In genomic region chr3:64351713-64352595, GRCh38 we compare ENCODE assay signal across 10 cellular contexts.
DNase-seq lines count a peak whose midpoint lies in the region; ATAC-seq and TF ChIP-seq lines count a peak whose summit lies in the region.
"Had no signal": no experiment of that assay in that cellular context is flagged by ENCODE, and none has a peak within 500 bp of the region (broad histone marks: within the 10 kb centered on the region; RNA-seq: fewer than 3 reads in every experiment).

No MANE protein-coding gene starts in this region.

- no peak overlapping the region for H3K27ac ChIP-seq in OCI-LY7 (ENCODE audit: low read depth, low read length, poor library complexity, severe bottlenecking)

- no peak overlapping the region for H3K4me3 Mint-ChIP-seq in nephron progenitor cell
- no peak overlapping the region for H3K4me3 Mint-ChIP-seq in stimulated activated naive B cell treated with anti-CD40 and anti-IgM and Interleukin-4, amounts not matched to agents 10 μg/mL and 1 μg/mL and 100 μg/mL, for 72 hours
- H3K4me3 Mint-ChIP-seq in naive thymus-derived CD8-positive, alpha-beta T cell, result no peak overlapping the region
- H3K4me3 Mint-ChIP-seq: activated T-helper 17 cell treated with anti-CD3 and anti-CD28 coated beads, Interleukin-2, amount 50 U/mL, for 72 hours had no signal

- H3K4me2 ChIP-seq in OCI-LY7 (ENCODE audit: low read length), result no peak overlapping the region

- no peaks in the 10 kb centered on the region for H3K9me3 ChIP-seq in OCI-LY7 (ENCODE audit: low read length)

- no peaks in the 10 kb centered on the region for H3K9me2 ChIP-seq in OCI-LY7 (ENCODE audit: insufficient read depth, low read length)

- peak overlapping the region; percentile 63 for H3K27ac Mint-ChIP-seq in nephron progenitor cell
- H3K27ac Mint-ChIP-seq in stimulated activated naive B cell treated with anti-CD40 and anti-IgM and Interleukin-4, amounts not matched to agents 10 μg/mL and 1 μg/mL and 100 μg/mL, for 72 hours, result no peak overlapping the region
- H3K27ac Mint-ChIP-seq in naive thymus-derived CD8-positive, alpha-beta T cell, result no peak overlapping the region
- H3K27ac Mint-ChIP-seq: activated T-helper 17 cell treated with anti-CD3 and anti-CD28 coated beads, Interleukin-2, amount 50 U/mL, for 72 hours had no signal

- no peaks in the 10 kb centered on the region for H3K79me2 ChIP-seq in OCI-LY7 (ENCODE audit: insufficient read depth, low read depth, low read length)

- no peaks in the 10 kb centered on the region for H4K20me1 ChIP-seq in OCI-LY7 (ENCODE audit: insufficient read depth, low read length)

- intact Hi-C loops in OCI-LY7 (cut with micrococcal nuclease; ENCODE audit: unreplicated experiment), result no loop called here

- H3K36me3 Mint-ChIP-seq in nephron progenitor cell (ENCODE audit: low read depth), result no peaks in the 10 kb centered on the region
- H3K36me3 Mint-ChIP-seq in stimulated activated naive B cell treated with anti-CD40 and anti-IgM and Interleukin-4, amounts not matched to agents 10 μg/mL and 1 μg/mL and 100 μg/mL, for 72 hours, result no peaks in the 10 kb centered on the region
- H3K36me3 Mint-ChIP-seq in naive thymus-derived CD8-positive, alpha-beta T cell, result no peaks in the 10 kb centered on the region

- no peak for TF ChIP-seq CTCF in epithelial cell of esophagus (IDR thresholded peaks at IDR 0.05; ENCODE audit: insufficient read depth, low read depth, low read length, missing control alignments)
- TF ChIP-seq CTCF in nephron progenitor cell (IDR thresholded peaks at IDR 0.05), result no peak
- TF ChIP-seq CTCF in OCI-LY7 (conservative IDR thresholded peaks at IDR 0.05; ENCODE audit: low read length), result no peak

- no peak overlapping the region for H2AFZ ChIP-seq in OCI-LY7 (ENCODE audit: low read length)

- no peaks in the 10 kb centered on the region for H3K36me3 ChIP-seq in OCI-LY7 (ENCODE audit: insufficient read depth, low read length)

- ATAC-seq in stimulated activated naive B cell treated with anti-CD40 and anti-IgM and Interleukin-4, amounts not matched to agents 10 μg/mL and 1 μg/mL and 100 μg/mL, for 72 hours (replicated peaks), result no peak
- no peak for ATAC-seq in naive thymus-derived CD8-positive, alpha-beta T cell

- H3K27me3 Mint-ChIP-seq in nephron progenitor cell (ENCODE audit: low read depth, poor library complexity), result peaks cover 4% of the 10 kb centered on the region
- no peaks in the 10 kb centered on the region for H3K27me3 Mint-ChIP-seq in stimulated activated naive B cell treated with anti-CD40 and anti-IgM and Interleukin-4, amounts not matched to agents 10 μg/mL and 1 μg/mL and 100 μg/mL, for 72 hours
- peaks cover 1 to 9% (median 3%) of the 10 kb centered on the region in 5 donors for H3K27me3 Mint-ChIP-seq in naive thymus-derived CD8-positive, alpha-beta T cell
- H3K27me3 Mint-ChIP-seq: activated T-helper 17 cell treated with anti-CD3 and anti-CD28 coated beads, Interleukin-2, amount 50 U/mL, for 72 hours had no signal

- no peaks in the 10 kb centered on the region for H3K4me1 ChIP-seq in OCI-LY7 (ENCODE audit: insufficient read depth, low read length, poor library complexity, severe bottlenecking)

- no TSS peak for BruUV-seq in OCI-LY7 (replicated peaks; lab: Mats Ljungman, UMichigan)

- peak; percentile 71 for DNase-seq in COLO829 (ENCODE audit: low spot score)
- peak; percentile 81 to 87 for DNase-seq in NCI-H446 (lab: John Stamatoyannopoulos, UW)
- DNase-seq in epithelial cell of esophagus (ENCODE audit: low read depth), result peak; percentile 91
- DNase-seq in nephron progenitor cell, result no peak
- DNase-seq in stimulated activated naive B cell treated with anti-CD40 and anti-IgM and Interleukin-4, amounts not matched to agents 10 μg/mL and 1 μg/mL and 100 μg/mL, for 72 hours, result no peak
- no peak for DNase-seq in SKM-1 (lab: John Stamatoyannopoulos, UW; ENCODE audit: unreplicated experiment)
- DNase-seq in naive thymus-derived CD8-positive, alpha-beta T cell, result no peak
- no peak for DNase-seq in OCI-LY7 (ENCODE audit: low spot score)
- DNase-seq: stimulated activated CD4-positive, alpha-beta T cell treated with anti-CD3 and anti-CD28 coated beads, Interleukin-15, amount 100 ng/mL, for 24 hours had no signal

- H3K4me3 ChIP-seq in epithelial cell of esophagus (ENCODE audit: low read length) (no peak overlapping the region), OCI-LY7 (ENCODE audit: low read depth, low read length, poor library complexity, severe bottlenecking) (no peak overlapping the region)

- CTCF ChIA-PET in OCI-LY7 (lab: Charles Lee; ENCODE audit: unreplicated experiment), result no interaction called here

- peaks cover 76% of the 10 kb centered on the region for H3K4me1 Mint-ChIP-seq in nephron progenitor cell
- no peaks in the 10 kb centered on the region for H3K4me1 Mint-ChIP-seq in stimulated activated naive B cell treated with anti-CD40 and anti-IgM and Interleukin-4, amounts not matched to agents 10 μg/mL and 1 μg/mL and 100 μg/mL, for 72 hours
- H3K4me1 Mint-ChIP-seq in naive thymus-derived CD8-positive, alpha-beta T cell, result peaks cover 0 to 15% (median 10%) of the 10 kb centered on the region in 4 donors

- no peaks in the 10 kb centered on the region for H3K9me3 Mint-ChIP-seq in nephron progenitor cell
- H3K9me3 Mint-ChIP-seq in stimulated activated naive B cell treated with anti-CD40 and anti-IgM and Interleukin-4, amounts not matched to agents 10 μg/mL and 1 μg/mL and 100 μg/mL, for 72 hours, result no peaks in the 10 kb centered on the region
- no peaks in the 10 kb centered on the region for H3K9me3 Mint-ChIP-seq in naive thymus-derived CD8-positive, alpha-beta T cell
- H3K9me3 Mint-ChIP-seq: activated T-helper 17 cell treated with anti-CD3 and anti-CD28 coated beads, Interleukin-2, amount 50 U/mL, for 72 hours had no signal

- POLR2A ChIA-PET in naive thymus-derived CD8-positive, alpha-beta T cell (lab: Charles Lee), result no interaction called here
- POLR2A ChIA-PET in OCI-LY7 (lab: Charles Lee), result interaction anchor here (0.7 kb wide), 1 partner anchor 462 kb away, joined by 4 read pairs; no protein-coding TSS in a partner anchor

Comparison
In these comparisons a context has a peak if more than half of its experiments do, and no peak if none do; other contexts are left out.
1. DNase-seq: peak in COLO829 (single experiment), NCI-H446 (2 of 2) and epithelial cell of esophagus (single experiment); none in nephron progenitor cell (single experiment), stimulated activated naive B cell treated with anti-CD40 and anti-IgM and Interleukin-4, amounts not matched to agents 10 μg/mL and 1 μg/mL and 100 μg/mL, for 72 hours (single experiment), SKM-1 (single experiment), naive thymus-derived CD8-positive, alpha-beta T cell (0 of 10) and OCI-LY7 (single experiment).